ENCODE assay signal across 29 cellular contexts in genomic region chr4:92136434-92136833, GRCh38.
"Had no signal": no experiment of that assay in that cellular context is flagged by ENCODE, and none has a peak within 500 bp of the region (broad histone marks: within the 10 kb centered on the region; RNA-seq: fewer than 3 reads in every experiment).

No MANE protein-coding gene starts in this region.

- H3K27me3 ChIP-seq: stomach, suprapubic skin, testis, thyroid gland, tibial artery, tibial nerve, transverse colon, upper lobe of left lung, upper lobe of right lung, uterus, vagina had no signal

- H3K4me3 ChIP-seq: stomach, suprapubic skin, testis, thoracic aorta, thyroid gland, tibial artery, tibial nerve, transverse colon, upper lobe of left lung, upper lobe of right lung, uterus, vagina had no signal

- H3K4me1 ChIP-seq: stomach, suprapubic skin, testis, thyroid gland, tibial artery, tibial nerve, transverse colon, upper lobe of left lung, upper lobe of right lung, uterus, vagina had no signal

- H3K9me3 ChIP-seq: suprapubic skin, testis, thyroid gland, tibial artery, upper lobe of left lung, upper lobe of right lung, uterus, vagina had no signal

- ATAC-seq: stimulated activated effector memory CD8-positive, alpha-beta T cell treated with anti-CD3 and anti-CD28 coated beads, Interleukin-12 subunit alpha, Interleukin-12 subunit beta, amount 100 ng/mL, for 72 hours; stimulated activated memory B cell treated with anti-CD40 and anti-IgM and Interleukin-4, amounts not matched to agents 10 μg/mL and 1 μg/mL and 100 μg/mL, for 72 hours; stimulated activated naive B cell treated with anti-CD40 and anti-IgM and Interleukin-4, amounts not matched to agents 10 μg/mL and 1 μg/mL and 100 μg/mL, for 72 hours; stimulated activated naive CD8-positive, alpha-beta T cell treated with anti-CD3 and anti-CD28 coated beads, Interleukin-15, amount 100 ng/mL, for 72 hours; stimulated activated naive CD8-positive, alpha-beta T cell treated with anti-CD3 and anti-CD28 coated beads, Interleukin-15, Interleukin-2, amounts not matched to agents 100 U/mL and 50 U/mL, for 24 hours; upper lobe of right lung had no signal

- H3K36me3 ChIP-seq: stomach, suprapubic skin, thoracic aorta, thyroid gland, tibial artery, tibial nerve, transverse colon, upper lobe of left lung, upper lobe of right lung, uterus, vagina had no signal

- H3K36me3 Mint-ChIP-seq: stimulated activated effector memory CD8-positive, alpha-beta T cell treated with anti-CD3 and anti-CD28 coated beads, Interleukin-12 subunit alpha, Interleukin-12 subunit beta, amount 100 ng/mL, for 72 hours; stimulated activated memory B cell treated with anti-CD40 and anti-IgM and Interleukin-4, amounts not matched to agents 10 μg/mL and 1 μg/mL and 100 μg/mL, for 72 hours; stimulated activated naive B cell treated with anti-CD40 and anti-IgM and Interleukin-4, amounts not matched to agents 10 μg/mL and 1 μg/mL and 100 μg/mL, for 72 hours; type B pancreatic cell had no signal

- H3K27me3 Mint-ChIP-seq: stimulated activated memory B cell treated with anti-CD40 and anti-IgM and Interleukin-4, amounts not matched to agents 10 μg/mL and 1 μg/mL and 100 μg/mL, for 72 hours; stimulated activated naive B cell treated with anti-CD40 and anti-IgM and Interleukin-4, amounts not matched to agents 10 μg/mL and 1 μg/mL and 100 μg/mL, for 72 hours; stimulated activated naive CD8-positive, alpha-beta T cell treated with anti-CD3 and anti-CD28 coated beads, Interleukin-15, amount 100 ng/mL, for 72 hours; stimulated activated naive CD8-positive, alpha-beta T cell treated with anti-CD3 and anti-CD28 coated beads, Interleukin-15, Interleukin-2, amounts not matched to agents 100 ng/mL and 50 ng/mL, for 24 hours; type B pancreatic cell had no signal

- H3K27ac ChIP-seq: stomach, suprapubic skin, testis, thoracic aorta, thyroid gland, tibial artery, tibial nerve, transverse colon, upper lobe of left lung, upper lobe of right lung, uterus, vagina had no signal

- H3K9me3 Mint-ChIP-seq: type B pancreatic cell had no signal

- H3K4me3 Mint-ChIP-seq: stimulated activated effector memory CD8-positive, alpha-beta T cell treated with anti-CD3 and anti-CD28 coated beads, Interleukin-12 subunit alpha, Interleukin-12 subunit beta, amount 100 ng/mL, for 72 hours; stimulated activated memory B cell treated with anti-CD40 and anti-IgM and Interleukin-4, amounts not matched to agents 10 μg/mL and 1 μg/mL and 100 μg/mL, for 72 hours; stimulated activated naive B cell treated with anti-CD40 and anti-IgM and Interleukin-4, amounts not matched to agents 10 μg/mL and 1 μg/mL and 100 μg/mL, for 72 hours; stimulated activated naive CD8-positive, alpha-beta T cell treated with anti-CD3 and anti-CD28 coated beads, Interleukin-15, amount 100 ng/mL, for 72 hours; stimulated activated naive CD8-positive, alpha-beta T cell treated with anti-CD3 and anti-CD28 coated beads, Interleukin-15, Interleukin-2, amounts not matched to agents 100 ng/mL and 50 ng/mL, for 24 hours; type B pancreatic cell had no signal

- FAIRE-seq: urothelium cell line had no signal

- DNase-seq: stimulated activated CD4-positive, alpha-beta T cell treated with anti-CD3 and anti-CD28 coated beads, Interleukin-2, amount 100 ng/mL, for 48 hours; stimulated activated CD4-positive, alpha-beta T cell treated with anti-CD3 and anti-CD28 coated beads, Interleukin-4, amount 100 ng/mL, for 1 hour; stimulated activated CD4-positive, alpha-beta T cell treated with anti-CD3 and anti-CD28 coated beads, Interleukin-4, amount 100 ng/mL, for 24 hours; stimulated activated CD4-positive, alpha-beta T cell treated with anti-CD3 and anti-CD28 coated beads, Interleukin-4, amount 100 ng/mL, for 4 hours; stimulated activated CD8-positive, alpha-beta memory T cell treated with anti-CD3 and anti-CD28 coated beads, Interleukin-4, amount 100 ng/mL, for 48 hours; stimulated activated naive B cell treated with anti-CD40 and anti-IgM and Interleukin-4, amounts not matched to agents 10 μg/mL and 1 μg/mL and 100 μg/mL, for 72 hours; stimulated activated naive CD4-positive, alpha-beta T cell; stimulated activated naive CD4-positive, alpha-beta T cell treated with Interleukin-2 at 50 U/mL for 16 hours; stimulated activated naive CD8-positive, alpha-beta T cell treated with anti-CD3 and anti-CD28 coated beads, Interleukin-15, amount 100 ng/mL, for 72 hours; stimulated activated naive CD8-positive, alpha-beta T cell treated with anti-CD3 and anti-CD28 coated beads, Interleukin-15, Interleukin-2, amounts not matched to agents 100 U/mL and 50 U/mL, for 24 hours; stomach; substantia nigra; testis; thyroid gland; tibial artery; transverse colon; trophoblast cell; upper lobe of left lung; upper lobe of right lung; uterus had no signal

- H3K27ac Mint-ChIP-seq: stimulated activated effector memory CD8-positive, alpha-beta T cell treated with anti-CD3 and anti-CD28 coated beads, Interleukin-12 subunit alpha, Interleukin-12 subunit beta, amount 100 ng/mL, for 72 hours; stimulated activated memory B cell treated with anti-CD40 and anti-IgM and Interleukin-4, amounts not matched to agents 10 μg/mL and 1 μg/mL and 100 μg/mL, for 72 hours; stimulated activated naive B cell treated with anti-CD40 and anti-IgM and Interleukin-4, amounts not matched to agents 10 μg/mL and 1 μg/mL and 100 μg/mL, for 72 hours; stimulated activated naive CD8-positive, alpha-beta T cell treated with anti-CD3 and anti-CD28 coated beads, Interleukin-15, amount 100 ng/mL, for 72 hours; stimulated activated naive CD8-positive, alpha-beta T cell treated with anti-CD3 and anti-CD28 coated beads, Interleukin-15, Interleukin-2, amounts not matched to agents 100 ng/mL and 50 ng/mL, for 24 hours; type B pancreatic cell had no signal

- H3K4me1 Mint-ChIP-seq: stimulated activated effector memory CD8-positive, alpha-beta T cell treated with anti-CD3 and anti-CD28 coated beads, Interleukin-12 subunit alpha, Interleukin-12 subunit beta, amount 100 ng/mL, for 72 hours; stimulated activated memory B cell treated with anti-CD40 and anti-IgM and Interleukin-4, amounts not matched to agents 10 μg/mL and 1 μg/mL and 100 μg/mL, for 72 hours; stimulated activated naive B cell treated with anti-CD40 and anti-IgM and Interleukin-4, amounts not matched to agents 10 μg/mL and 1 μg/mL and 100 μg/mL, for 72 hours; stimulated activated naive CD8-positive, alpha-beta T cell treated with anti-CD3 and anti-CD28 coated beads, Interleukin-15, amount 100 ng/mL, for 72 hours had no signal
